Comparison of ENCODE assay signal across 1 cellular context in the genomic region with DNA sequence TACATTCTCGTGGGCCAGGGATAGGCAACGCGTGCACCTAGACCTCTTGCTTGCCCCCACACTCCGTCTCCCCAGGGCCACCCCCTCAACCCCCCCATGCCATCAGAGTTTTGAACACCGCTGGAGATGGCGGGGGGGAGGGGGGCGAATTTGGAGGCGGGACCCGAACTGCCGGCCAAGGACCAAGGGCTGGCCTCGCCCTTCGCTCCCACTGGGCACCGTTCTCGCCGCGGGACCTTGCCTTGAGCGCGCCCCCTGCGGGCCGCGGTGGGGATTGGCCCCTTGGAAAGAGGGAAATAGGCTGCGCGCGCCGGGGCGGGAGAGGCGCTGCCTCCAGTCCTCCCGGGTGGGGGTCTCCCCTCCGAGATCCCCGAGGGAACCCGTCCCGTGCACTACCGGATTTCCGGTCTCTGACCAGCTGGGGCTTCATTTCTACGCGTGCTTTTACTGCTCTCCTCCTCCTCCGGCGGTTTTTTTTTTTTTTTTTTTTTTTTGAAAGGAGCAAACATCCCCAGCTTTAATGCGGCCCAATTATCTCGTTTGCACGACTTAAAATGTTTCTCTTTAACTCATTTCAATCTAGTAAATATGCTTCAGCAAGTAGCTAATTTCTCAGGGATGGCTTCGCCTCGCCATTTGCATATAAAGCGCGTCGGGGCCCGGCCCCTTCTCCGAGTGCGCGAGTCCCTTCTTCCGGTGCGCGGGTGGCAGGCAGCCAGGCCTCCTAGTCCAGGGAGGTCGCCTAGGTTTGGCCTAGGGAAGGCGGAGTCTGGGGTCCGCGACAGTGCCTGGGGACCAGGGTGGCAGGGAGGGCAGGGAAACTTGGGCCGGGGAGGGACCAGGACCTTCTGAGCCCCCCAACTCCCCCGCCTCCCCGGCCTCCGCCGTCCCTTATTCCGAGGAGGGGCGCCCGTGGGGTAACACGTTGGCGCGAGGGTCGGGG.
TF ChIP-seq lines count a peak whose summit lies in the region.

No MANE protein-coding gene starts in this region.

TF ChIP-seq in HepG2, 621 proteins besides CTCF, POLR2A, EP300 and RAD21 (continued from another document and continues in another):
- TF ChIP-seq ZNF333 (CRISPR knock-in tag; IDR thresholded peaks at IDR 0.05; ENCODE audit: borderline replicate concordance), result 0 out of 2 replicates have a peak, but pooled peaks have one; percentile 34
- TF ChIP-seq ZNF615 (CRISPR knock-in tag; IDR thresholded peaks at IDR 0.05; ENCODE audit: borderline replicate concordance), result no peak
- TF ChIP-seq, protein P1, sequence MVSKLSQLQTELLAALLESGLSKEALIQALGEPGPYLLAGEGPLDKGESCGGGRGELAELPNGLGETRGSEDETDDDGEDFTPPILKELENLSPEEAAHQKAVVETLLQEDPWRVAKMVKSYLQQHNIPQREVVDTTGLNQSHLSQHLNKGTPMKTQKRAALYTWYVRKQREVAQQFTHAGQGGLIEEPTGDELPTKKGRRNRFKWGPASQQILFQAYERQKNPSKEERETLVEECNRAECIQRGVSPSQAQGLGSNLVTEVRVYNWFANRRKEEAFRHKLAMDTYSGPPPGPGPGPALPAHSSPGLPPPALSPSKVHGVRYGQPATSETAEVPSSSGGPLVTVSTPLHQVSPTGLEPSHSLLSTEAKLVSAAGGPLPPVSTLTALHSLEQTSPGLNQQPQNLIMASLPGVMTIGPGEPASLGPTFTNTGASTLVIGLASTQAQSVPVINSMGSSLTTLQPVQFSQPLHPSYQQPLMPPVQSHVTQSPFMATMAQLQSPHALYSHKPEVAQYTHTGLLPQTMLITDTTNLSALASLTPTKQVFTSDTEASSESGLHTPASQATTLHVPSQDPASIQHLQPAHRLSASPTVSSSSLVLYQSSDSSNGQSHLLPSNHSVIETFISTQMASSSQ (IDR thresholded peaks at IDR 0.05; ENCODE audit: low read depth), result no peak
- TF ChIP-seq, protein P1 (CRISPR knock-in tag; IDR thresholded peaks at IDR 0.05; ENCODE audit: borderline replicate concordance), result no peak
- no peak for TF ChIP-seq ISX (CRISPR knock-in tag; conservative IDR thresholded peaks at IDR 0.05)
- no peak for TF ChIP-seq TBP (CRISPR knock-in tag; IDR thresholded peaks at IDR 0.05)
- TF ChIP-seq TMF1 (CRISPR knock-in tag; IDR thresholded peaks at IDR 0.05; ENCODE audit: low read depth), result no peak
- 0 out of 2 replicates have a peak, but pooled peaks have one; percentile 26 for TF ChIP-seq HDAC1 (CRISPR knock-in tag; IDR thresholded peaks at IDR 0.05)
- TF ChIP-seq ZNF292 (CRISPR knock-in tag; IDR thresholded peaks at IDR 0.05; ENCODE audit: borderline replicate concordance, low read depth), result no peak
- TF ChIP-seq, protein P2, sequence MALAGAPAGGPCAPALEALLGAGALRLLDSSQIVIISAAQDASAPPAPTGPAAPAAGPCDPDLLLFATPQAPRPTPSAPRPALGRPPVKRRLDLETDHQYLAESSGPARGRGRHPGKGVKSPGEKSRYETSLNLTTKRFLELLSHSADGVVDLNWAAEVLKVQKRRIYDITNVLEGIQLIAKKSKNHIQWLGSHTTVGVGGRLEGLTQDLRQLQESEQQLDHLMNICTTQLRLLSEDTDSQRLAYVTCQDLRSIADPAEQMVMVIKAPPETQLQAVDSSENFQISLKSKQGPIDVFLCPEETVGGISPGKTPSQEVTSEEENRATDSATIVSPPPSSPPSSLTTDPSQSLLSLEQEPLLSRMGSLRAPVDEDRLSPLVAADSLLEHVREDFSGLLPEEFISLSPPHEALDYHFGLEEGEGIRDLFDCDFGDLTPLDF (CRISPR knock-in tag; IDR thresholded peaks at IDR 0.05), result no peak
- TF ChIP-seq, protein P3, sequence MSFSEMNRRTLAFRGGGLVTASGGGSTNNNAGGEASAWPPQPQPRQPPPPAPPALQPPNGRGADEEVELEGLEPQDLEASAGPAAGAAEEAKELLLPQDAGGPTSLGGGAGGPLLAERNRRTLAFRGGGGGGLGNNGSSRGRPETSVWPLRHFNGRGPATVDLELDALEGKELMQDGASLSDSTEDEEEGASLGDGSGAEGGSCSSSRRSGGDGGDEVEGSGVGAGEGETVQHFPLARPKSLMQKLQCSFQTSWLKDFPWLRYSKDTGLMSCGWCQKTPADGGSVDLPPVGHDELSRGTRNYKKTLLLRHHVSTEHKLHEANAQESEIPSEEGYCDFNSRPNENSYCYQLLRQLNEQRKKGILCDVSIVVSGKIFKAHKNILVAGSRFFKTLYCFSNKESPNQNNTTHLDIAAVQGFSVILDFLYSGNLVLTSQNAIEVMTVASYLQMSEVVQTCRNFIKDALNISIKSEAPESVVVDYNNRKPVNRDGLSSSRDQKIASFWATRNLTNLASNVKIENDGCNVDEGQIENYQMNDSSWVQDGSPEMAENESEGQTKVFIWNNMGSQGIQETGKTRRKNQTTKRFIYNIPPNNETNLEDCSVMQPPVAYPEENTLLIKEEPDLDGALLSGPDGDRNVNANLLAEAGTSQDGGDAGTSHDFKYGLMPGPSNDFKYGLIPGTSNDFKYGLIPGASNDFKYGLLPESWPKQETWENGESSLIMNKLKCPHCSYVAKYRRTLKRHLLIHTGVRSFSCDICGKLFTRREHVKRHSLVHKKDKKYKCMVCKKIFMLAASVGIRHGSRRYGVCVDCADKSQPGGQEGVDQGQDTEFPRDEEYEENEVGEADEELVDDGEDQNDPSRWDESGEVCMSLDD (CRISPR knock-in tag; IDR thresholded peaks at IDR 0.05; ENCODE audit: borderline replicate concordance), result no peak
- peak; percentile 94 for TF ChIP-seq HNRNPK (IDR thresholded peaks at IDR 0.05; ENCODE audit: low read depth, low read length, poor library complexity, severe bottlenecking)
- no peak for TF ChIP-seq SIN3B (IDR thresholded peaks at IDR 0.05; ENCODE audit: low read length)
- no peak for TF ChIP-seq ZNF644 (CRISPR knock-in tag; IDR thresholded peaks at IDR 0.05; ENCODE audit: low read depth)
- TF ChIP-seq KAT8 (CRISPR knock-in tag; IDR thresholded peaks at IDR 0.05), result no peak
- peak; percentile 30; the same call in 1 of the 2 replicates for TF ChIP-seq ETV5 (CRISPR knock-in tag; IDR thresholded peaks at IDR 0.05; ENCODE audit: borderline replicate concordance)
- no peak for TF ChIP-seq NFE2L1 (CRISPR knock-in tag; IDR thresholded peaks at IDR 0.05; ENCODE audit: borderline replicate concordance)
- TF ChIP-seq SRSF1 (optimal IDR thresholded peaks at IDR 0.05; ENCODE audit: low read depth, low read length), result peak; percentile 32
- TF ChIP-seq KAT7 (CRISPR knock-in tag; IDR thresholded peaks at IDR 0.05; ENCODE audit: borderline replicate concordance), result no peak
- TF ChIP-seq TSC22D2 (CRISPR knock-in tag; IDR thresholded peaks at IDR 0.05; ENCODE audit: borderline replicate concordance), result no peak
- TF ChIP-seq, protein P4, sequence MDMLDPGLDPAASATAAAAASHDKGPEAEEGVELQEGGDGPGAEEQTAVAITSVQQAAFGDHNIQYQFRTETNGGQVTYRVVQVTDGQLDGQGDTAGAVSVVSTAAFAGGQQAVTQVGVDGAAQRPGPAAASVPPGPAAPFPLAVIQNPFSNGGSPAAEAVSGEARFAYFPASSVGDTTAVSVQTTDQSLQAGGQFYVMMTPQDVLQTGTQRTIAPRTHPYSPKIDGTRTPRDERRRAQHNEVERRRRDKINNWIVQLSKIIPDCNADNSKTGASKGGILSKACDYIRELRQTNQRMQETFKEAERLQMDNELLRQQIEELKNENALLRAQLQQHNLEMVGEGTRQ (IDR thresholded peaks at IDR 0.05; ENCODE audit: low read depth, low read length), result no peak
- TF ChIP-seq, protein P4 (CRISPR knock-in tag; IDR thresholded peaks at IDR 0.05; ENCODE audit: borderline replicate concordance), result no peak
- TF ChIP-seq, protein P5, sequence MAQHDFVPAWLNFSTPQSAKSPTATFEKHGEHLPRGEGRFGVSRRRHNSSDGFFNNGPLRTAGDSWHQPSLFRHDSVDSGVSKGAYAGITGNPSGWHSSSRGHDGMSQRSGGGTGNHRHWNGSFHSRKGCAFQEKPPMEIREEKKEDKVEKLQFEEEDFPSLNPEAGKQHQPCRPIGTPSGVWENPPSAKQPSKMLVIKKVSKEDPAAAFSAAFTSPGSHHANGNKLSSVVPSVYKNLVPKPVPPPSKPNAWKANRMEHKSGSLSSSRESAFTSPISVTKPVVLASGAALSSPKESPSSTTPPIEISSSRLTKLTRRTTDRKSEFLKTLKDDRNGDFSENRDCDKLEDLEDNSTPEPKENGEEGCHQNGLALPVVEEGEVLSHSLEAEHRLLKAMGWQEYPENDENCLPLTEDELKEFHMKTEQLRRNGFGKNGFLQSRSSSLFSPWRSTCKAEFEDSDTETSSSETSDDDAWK (CRISPR knock-in tag; IDR thresholded peaks at IDR 0.05), result no peak
- no peak for TF ChIP-seq ZNF720 (CRISPR knock-in tag; IDR thresholded peaks at IDR 0.05)
- TF ChIP-seq, protein P6, sequence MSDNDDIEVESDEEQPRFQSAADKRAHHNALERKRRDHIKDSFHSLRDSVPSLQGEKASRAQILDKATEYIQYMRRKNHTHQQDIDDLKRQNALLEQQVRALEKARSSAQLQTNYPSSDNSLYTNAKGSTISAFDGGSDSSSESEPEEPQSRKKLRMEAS (IDR thresholded peaks at IDR 0.05), result peak; percentile 57; the same call in 1 of the 2 replicates
- no peak for TF ChIP-seq ZNF713 (CRISPR knock-in tag; IDR thresholded peaks at IDR 0.05)
- TF ChIP-seq NFRKB (IDR thresholded peaks at IDR 0.05), result no peak
- no peak for TF ChIP-seq ZNF296 (CRISPR knock-in tag; conservative IDR thresholded peaks at IDR 0.05)
- no peak for TF ChIP-seq ZNF282 (IDR thresholded peaks at IDR 0.05; ENCODE audit: partially characterized antibody)
- no peak for TF ChIP-seq SRSF9 (IDR thresholded peaks at IDR 0.05; ENCODE audit: borderline replicate concordance, insufficient read depth, low read depth, low read length, poor library complexity, severe bottlenecking)
- TF ChIP-seq ZSCAN25 (CRISPR knock-in tag; IDR thresholded peaks at IDR 0.05), result no peak
- TF ChIP-seq HDAC6 (IDR thresholded peaks at IDR 0.05; ENCODE audit: low read depth, low read length), result no peak
- no peak for TF ChIP-seq CEBPB (IDR thresholded peaks at IDR 0.05; ENCODE audit: borderline replicate concordance, low read depth, low read length)
- TF ChIP-seq NR3C1 (CRISPR knock-in tag; IDR thresholded peaks at IDR 0.05), result no peak
- TF ChIP-seq, protein P7, sequence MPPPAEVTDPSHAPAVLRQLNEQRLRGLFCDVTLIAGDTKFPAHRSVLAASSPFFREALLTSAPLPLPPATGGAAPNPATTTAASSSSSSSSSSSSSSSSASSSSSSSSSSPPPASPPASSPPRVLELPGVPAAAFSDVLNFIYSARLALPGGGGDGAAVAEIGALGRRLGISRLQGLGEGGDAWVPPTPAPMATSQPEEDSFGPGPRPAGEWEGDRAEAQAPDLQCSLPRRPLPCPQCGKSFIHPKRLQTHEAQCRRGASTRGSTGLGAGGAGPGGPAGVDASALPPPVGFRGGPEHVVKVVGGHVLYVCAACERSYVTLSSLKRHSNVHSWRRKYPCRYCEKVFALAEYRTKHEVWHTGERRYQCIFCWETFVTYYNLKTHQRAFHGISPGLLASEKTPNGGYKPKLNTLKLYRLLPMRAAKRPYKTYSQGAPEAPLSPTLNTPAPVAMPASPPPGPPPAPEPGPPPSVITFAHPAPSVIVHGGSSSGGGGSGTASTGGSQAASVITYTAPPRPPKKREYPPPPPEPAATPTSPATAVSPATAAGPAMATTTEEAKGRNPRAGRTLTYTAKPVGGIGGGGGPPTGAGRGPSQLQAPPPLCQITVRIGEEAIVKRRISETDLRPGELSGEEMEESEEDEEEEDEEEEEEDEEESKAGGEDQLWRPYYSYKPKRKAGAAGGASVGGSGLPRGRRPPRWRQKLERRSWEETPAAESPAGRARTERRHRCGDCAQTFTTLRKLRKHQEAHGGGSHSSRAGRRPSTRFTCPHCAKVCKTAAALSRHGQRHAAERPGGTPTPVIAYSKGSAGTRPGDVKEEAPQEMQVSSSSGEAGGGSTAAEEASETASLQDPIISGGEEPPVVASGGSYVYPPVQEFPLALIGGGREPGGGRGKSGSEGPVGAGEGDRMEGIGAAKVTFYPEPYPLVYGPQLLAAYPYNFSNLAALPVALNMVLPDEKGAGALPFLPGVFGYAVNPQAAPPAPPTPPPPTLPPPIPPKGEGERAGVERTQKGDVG (CRISPR knock-in tag; IDR thresholded peaks at IDR 0.05; ENCODE audit: borderline replicate concordance), result 0 out of 2 replicates have a peak, but pooled peaks have one; percentile 28
- no peak for TF ChIP-seq MAF1 (CRISPR knock-in tag; IDR thresholded peaks at IDR 0.05; ENCODE audit: borderline replicate concordance)
- TF ChIP-seq HDAC2 (CRISPR knock-in tag; IDR thresholded peaks at IDR 0.05), result no peak; the same call in 1 of the 2 replicates
- no peak for TF ChIP-seq RBM39 (IDR thresholded peaks at IDR 0.05; ENCODE audit: low read depth, low read length, poor library complexity, severe bottlenecking)
- TF ChIP-seq ZNF432 (CRISPR knock-in tag; IDR thresholded peaks at IDR 0.05; ENCODE audit: borderline replicate concordance), result no peak
- no peak for TF ChIP-seq RFX5 (IDR thresholded peaks at IDR 0.05; ENCODE audit: low read depth, low read length)
- no peak for TF ChIP-seq U2AF1 (optimal IDR thresholded peaks at IDR 0.05; ENCODE audit: low read depth, low read length)
- TF ChIP-seq HNF4A (CRISPR knock-in tag; IDR thresholded peaks at IDR 0.05), result no peak
- TF ChIP-seq, protein P8, sequence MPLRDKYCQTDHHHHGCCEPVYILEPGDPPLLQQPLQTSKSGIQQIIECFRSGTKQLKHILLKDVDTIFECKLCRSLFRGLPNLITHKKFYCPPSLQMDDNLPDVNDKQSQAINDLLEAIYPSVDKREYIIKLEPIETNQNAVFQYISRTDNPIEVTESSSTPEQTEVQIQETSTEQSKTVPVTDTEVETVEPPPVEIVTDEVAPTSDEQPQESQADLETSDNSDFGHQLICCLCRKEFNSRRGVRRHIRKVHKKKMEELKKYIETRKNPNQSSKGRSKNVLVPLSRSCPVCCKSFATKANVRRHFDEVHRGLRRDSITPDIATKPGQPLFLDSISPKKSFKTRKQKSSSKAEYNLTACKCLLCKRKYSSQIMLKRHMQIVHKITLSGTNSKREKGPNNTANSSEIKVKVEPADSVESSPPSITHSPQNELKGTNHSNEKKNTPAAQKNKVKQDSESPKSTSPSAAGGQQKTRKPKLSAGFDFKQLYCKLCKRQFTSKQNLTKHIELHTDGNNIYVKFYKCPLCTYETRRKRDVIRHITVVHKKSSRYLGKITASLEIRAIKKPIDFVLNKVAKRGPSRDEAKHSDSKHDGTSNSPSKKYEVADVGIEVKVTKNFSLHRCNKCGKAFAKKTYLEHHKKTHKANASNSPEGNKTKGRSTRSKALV (CRISPR knock-in tag; IDR thresholded peaks at IDR 0.05), result peak; percentile 75; the same call in 1 of the 2 replicates
